In the genomic region with DNA sequence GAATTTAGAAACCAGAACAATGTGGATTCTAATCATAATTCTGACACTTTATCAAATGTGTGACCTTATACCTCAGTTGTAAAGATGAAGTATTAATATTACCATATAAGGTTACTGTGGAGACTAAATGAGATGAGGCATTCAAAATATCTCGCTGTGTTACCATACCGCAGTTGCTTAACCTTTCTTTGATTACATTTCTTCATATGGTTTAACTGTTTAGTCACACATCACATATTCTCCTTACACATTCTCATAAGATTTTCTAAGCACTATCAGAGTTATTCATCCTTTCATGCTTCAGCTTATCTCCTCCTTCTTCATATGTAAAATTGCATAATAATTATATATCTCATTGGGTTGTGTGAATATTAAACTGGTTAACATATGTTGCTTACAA, we compare ENCODE assay signal across 23 cellular contexts.
"Had no signal": no experiment of that assay in that cellular context is flagged by ENCODE, and none has a peak within 500 bp of the region (broad histone marks: within the 10 kb centered on the region; RNA-seq: fewer than 3 reads in every experiment).

No MANE protein-coding gene starts in this region.

- H3K9me3 ChIP-seq: ovary, psoas muscle, right lobe of liver, sigmoid colon, stomach, thoracic aorta, thyroid gland, transverse colon, upper lobe of right lung, uterus had no signal

- FAIRE-seq: small intestine had no signal

- H3K4me1 ChIP-seq: parathyroid adenoma, psoas muscle, right lobe of liver, stomach, transverse colon, upper lobe of right lung, uterus had no signal

- DNase-seq: natural killer cell; occipital lobe; ovary; posterior cingulate gyrus; psoas muscle; right cardiac atrium; right lobe of liver; sigmoid colon; small intestine; stimulated activated CD4-positive, alpha-beta T cell treated with anti-CD3 and anti-CD28 coated beads, Interleukin-15, amount 100 ng/mL, for 24 hours; stimulated activated CD4-positive, alpha-beta T cell treated with anti-CD3 and anti-CD28 coated beads, Interleukin-2, amount 100 ng/mL, for 24 hours; stimulated activated CD4-positive, alpha-beta T cell treated with anti-CD3 and anti-CD28 coated beads, Interleukin-2, amount 100 ng/mL, for 48 hours; stimulated activated CD4-positive, alpha-beta T cell treated with anti-CD3 and anti-CD28 coated beads, Interleukin-4, amount 100 ng/mL, for 24 hours; stimulated activated naive B cell treated with anti-CD40 and anti-IgM and Interleukin-4, amounts not matched to agents 10 μg/mL and 1 μg/mL and 100 μg/mL, for 72 hours; stimulated activated naive CD4-positive, alpha-beta T cell treated with Interleukin-2 at 50 U/mL for 16 hours; stomach; thyroid gland; transverse colon; upper lobe of right lung; uterus had no signal

- H3K36me3 ChIP-seq: neural progenitor cell, ovary, right lobe of liver, sigmoid colon, stomach, thoracic aorta, thyroid gland, transverse colon, upper lobe of right lung, uterus had no signal

- H3K27ac ChIP-seq: neural progenitor cell, ovary, parathyroid adenoma, psoas muscle, right lobe of liver, sigmoid colon, thoracic aorta, thyroid gland, transverse colon, upper lobe of right lung, uterus had no signal

- H3K4me3 ChIP-seq: neural progenitor cell, ovary, psoas muscle, right lobe of liver, sigmoid colon, stomach, thoracic aorta, thyroid gland, transverse colon, upper lobe of right lung, uterus had no signal

- H3K27me3 ChIP-seq: neural progenitor cell, ovary, right lobe of liver, sigmoid colon, stomach, thyroid gland, transverse colon, upper lobe of right lung, uterus had no signal
